Comparison of ENCODE assay signal across 16 cellular contexts in genomic region chr1:34753163-34753562, GRCh38. TPM values are rescaled to one million over a fixed set of nuclear protein-coding genes. Genes with fewer than 3 reads are reported as not detected.
A peak's percentile ranks its signal among the peaks of the same experiment; 100 is the strongest.
DNase-seq lines count a peak whose midpoint lies in the region; ATAC-seq and TF ChIP-seq lines count a peak whose summit lies in the region.
"Had no signal": no experiment of that assay in that cellular context is flagged by ENCODE, and none has a peak within 500 bp of the region (broad histone marks: within the 10 kb centered on the region; RNA-seq: fewer than 3 reads in every experiment).

No MANE protein-coding gene starts in this region.

- H2AFZ ChIP-seq in GM23338, result no peak overlapping the region

- H3K27ac Mint-ChIP-seq in GM23338, result no peak overlapping the region
- H3K27ac Mint-ChIP-seq in activated T-helper 1 cell treated with anti-CD3 and anti-CD28 coated beads, Interleukin-12 subunit alpha, Interleukin-12 subunit beta, Interleukin-2, Interleukin-4 antibody, amounts not matched to agents 30 ng/mL and 10 ng/mL and 1 ng/mL, durations not matched to agents 14 hours and 24 hours and 36 hours, result no peak overlapping the region

- H3K4me3 ChIP-seq in GM23338 (no peak overlapping the region), HEK293 (ENCODE audit: low read depth, low read length) (no peak overlapping the region), RWPE2 (ENCODE audit: severe bottlenecking) (no peak overlapping the region), BE2C (ENCODE audit: low read depth, low read length) (no peak overlapping the region)
- H3K4me3 ChIP-seq: BLaER1 treated with 17β-estradiol and CSF1 and Interleukin-3, amounts not matched to agents 10 nM and 100 nM; Peyer's patch had no signal

- H3K27me3 Mint-ChIP-seq in GM23338 (ENCODE audit: insufficient read depth, low read depth, poor library complexity), result peaks cover 7% of the 10 kb centered on the region
- H3K27me3 Mint-ChIP-seq in activated T-helper 1 cell treated with anti-CD3 and anti-CD28 coated beads, Interleukin-12 subunit alpha, Interleukin-12 subunit beta, Interleukin-2, Interleukin-4 antibody, amounts not matched to agents 30 ng/mL and 10 ng/mL and 1 ng/mL, durations not matched to agents 14 hours and 24 hours and 36 hours (ENCODE audit: insufficient read depth), result peaks cover 6% of the 10 kb centered on the region

- H3K27ac ChIP-seq in GM23338 (ENCODE audit: low read depth) (no peak overlapping the region), HEK293 (ENCODE audit: extremely low read depth, low read depth, low read length) (no peak overlapping the region), RWPE2 (ENCODE audit: poor library complexity, severe bottlenecking) (peak overlapping the region; percentile 98), foreskin keratinocyte (no peak overlapping the region)
- H3K27ac ChIP-seq: BLaER1 treated with 17β-estradiol and CSF1 and Interleukin-3, amounts not matched to agents 10 nM and 100 nM; Peyer's patch had no signal

- H3K36me3 ChIP-seq in GM23338 (ENCODE audit: insufficient read depth) (no peaks in the 10 kb centered on the region), HEK293 (ENCODE audit: control insufficient read depth in 2 of 2, insufficient read depth in 1 of 2, low read length in 2 of 2) (no peaks in the 10 kb centered on the region), RWPE2 (ENCODE audit: low read depth) (peaks cover 15% of the 10 kb centered on the region), BE2C (no peaks in the 10 kb centered on the region)
- H3K36me3 ChIP-seq: BLaER1 treated with 17β-estradiol and CSF1 and Interleukin-3, amounts not matched to agents 10 nM and 100 nM; Peyer's patch had no signal

- H3K4me1 Mint-ChIP-seq in GM23338, result peaks cover 11% of the 10 kb centered on the region; the same call in 2 of the 3 replicates
- H3K4me1 Mint-ChIP-seq in activated T-helper 1 cell treated with anti-CD3 and anti-CD28 coated beads, Interleukin-12 subunit alpha, Interleukin-12 subunit beta, Interleukin-2, Interleukin-4 antibody, amounts not matched to agents 30 ng/mL and 10 ng/mL and 1 ng/mL, durations not matched to agents 14 hours and 24 hours and 36 hours (ENCODE audit: low read depth), result no peaks in the 10 kb centered on the region

- ATAC-seq in GM23338 (no peak), RWPE2 (ENCODE audit: low read depth) (no peak), foreskin keratinocyte (peak; percentile 2)

- no peaks in the 10 kb centered on the region for H3F3A ChIP-seq in GM23338 (replicated peaks; ENCODE audit: low read depth)

- no peaks in the 10 kb centered on the region for H3K36me3 Mint-ChIP-seq in GM23338 (ENCODE audit: low read depth)
- no peaks in the 10 kb centered on the region for H3K36me3 Mint-ChIP-seq in activated T-helper 1 cell treated with anti-CD3 and anti-CD28 coated beads, Interleukin-12 subunit alpha, Interleukin-12 subunit beta, Interleukin-2, Interleukin-4 antibody, amounts not matched to agents 30 ng/mL and 10 ng/mL and 1 ng/mL, durations not matched to agents 14 hours and 24 hours and 36 hours (ENCODE audit: low read depth)

- intact Hi-C loops in activated T-helper 1 cell treated with anti-CD3 and anti-CD28 coated beads, Interleukin-12 subunit alpha, Interleukin-12 subunit beta, Interleukin-2, Interleukin-4 antibody, amounts not matched to agents 30 ng/mL and 10 ng/mL and 1 ng/mL, durations not matched to agents 14 hours and 24 hours and 36 hours (cut with micrococcal nuclease), result no loop called here

- H3K4me1 ChIP-seq in GM23338 (ENCODE audit: insufficient read depth), result 0 out of 2 replicates have a peak, but pooled peaks cover 3% of the 10 kb centered on the region
- H3K4me1 ChIP-seq in HEK293 (ENCODE audit: control insufficient read depth, insufficient read depth, low read length), result no peaks in the 10 kb centered on the region
- H3K4me1 ChIP-seq in RWPE2 (ENCODE audit: insufficient read depth, poor library complexity, severe bottlenecking), result peaks cover 24% of the 10 kb centered on the region
- peaks cover 15% of the 10 kb centered on the region for H3K4me1 ChIP-seq in foreskin keratinocyte
- no peaks in the 10 kb centered on the region for H3K4me1 ChIP-seq in BE2C
- H3K4me1 ChIP-seq: Peyer's patch had no signal

- 0 out of 2 replicates have a peak, but pooled peaks cover 4% of the 10 kb centered on the region for H3K9me2 ChIP-seq in GM23338 (ENCODE audit: insufficient read depth)

- no peaks in the 10 kb centered on the region for H3K9me3 ChIP-seq in HEK293 (ENCODE audit: control insufficient read depth, insufficient read depth, low read depth, low read length)
- H3K9me3 ChIP-seq in RWPE2 (ENCODE audit: severe bottlenecking), result peaks cover 9% of the 10 kb centered on the region
- no peaks in the 10 kb centered on the region for H3K9me3 ChIP-seq in BE2C
- H3K9me3 ChIP-seq: BLaER1 treated with 17β-estradiol and CSF1 and Interleukin-3, amounts not matched to agents 10 nM and 100 nM; Peyer's patch had no signal

- H4K20me1 ChIP-seq in GM23338 (replicated peaks; ENCODE audit: insufficient read depth), result no peaks in the 10 kb centered on the region
- H4K20me1 ChIP-seq: BLaER1 treated with 17β-estradiol and CSF1 and Interleukin-3, amounts not matched to agents 10 nM and 100 nM had no signal

- no peaks in the 10 kb centered on the region for H3K27me3 ChIP-seq in GM23338 (ENCODE audit: insufficient read depth)
- no peaks in the 10 kb centered on the region for H3K27me3 ChIP-seq in RWPE2 (ENCODE audit: insufficient read depth, poor library complexity, severe bottlenecking)
- no peaks in the 10 kb centered on the region for H3K27me3 ChIP-seq in foreskin keratinocyte
- H3K27me3 ChIP-seq in BE2C, result no peaks in the 10 kb centered on the region
- H3K27me3 ChIP-seq: BLaER1 treated with 17β-estradiol and CSF1 and Interleukin-3, amounts not matched to agents 10 nM and 100 nM; Peyer's patch had no signal

- no peak overlapping the region for H3K4me2 ChIP-seq in GM23338
- H3K4me2 ChIP-seq: BLaER1 treated with 17β-estradiol and CSF1 and Interleukin-3, amounts not matched to agents 10 nM and 100 nM had no signal

- no peak overlapping the region for H3K4me3 Mint-ChIP-seq in GM23338
- no peak overlapping the region for H3K4me3 Mint-ChIP-seq in activated T-helper 1 cell treated with anti-CD3 and anti-CD28 coated beads, Interleukin-12 subunit alpha, Interleukin-12 subunit beta, Interleukin-2, Interleukin-4 antibody, amounts not matched to agents 30 ng/mL and 10 ng/mL and 1 ng/mL, durations not matched to agents 14 hours and 24 hours and 36 hours

- no peak for DNase-seq in GM23338 (ENCODE audit: low spot score)
- no peak for DNase-seq in RWPE2 (ENCODE audit: low spot score)
- peak; percentile 58 to 73 for DNase-seq in foreskin keratinocyte
- no peak for DNase-seq in GM19240 (ENCODE audit: insufficient read length, low spot score)
- DNase-seq in activated T-helper 1 cell treated with anti-CD3 and anti-CD28 coated beads, Interleukin-12 subunit alpha, Interleukin-12 subunit beta, Interleukin-2, Interleukin-4 antibody, amounts not matched to agents 30 ng/mL and 10 ng/mL and 1 ng/mL, durations not matched to agents 14 hours and 24 hours and 36 hours (ENCODE audit: low spot score), result no peak
- DNase-seq in BE2C, result no peak
- DNase-seq: HCEC 1CT, MM.1S, NCI-H1105, NCI-H187 treated with DMSO at 0.1 percent for 48 hours, NCI-H526 treated with DMSO at 0.1 percent for 48 hours, Peyer's patch, SHP77 treated with DMSO at 0.1 percent for 48 hours, T-helper 2 cell had no signal

- CTCF ChIA-PET in HEK293 (lab: Yijun Ruan, JAX), result interaction anchor here (0.6 to 3.9 kb wide), 2 partner anchors 10 to 771 kb away, joined by 4 to 33 read pairs; no protein-coding TSS in a partner anchor

- no peaks in the 10 kb centered on the region for H3K9me3 Mint-ChIP-seq in GM23338
- no peaks in the 10 kb centered on the region for H3K9me3 Mint-ChIP-seq in activated T-helper 1 cell treated with anti-CD3 and anti-CD28 coated beads, Interleukin-12 subunit alpha, Interleukin-12 subunit beta, Interleukin-2, Interleukin-4 antibody, amounts not matched to agents 30 ng/mL and 10 ng/mL and 1 ng/mL, durations not matched to agents 14 hours and 24 hours and 36 hours

- TF ChIP-seq CTCF in GM23338 (conservative IDR thresholded peaks at IDR 0.05; ENCODE audit: low read depth in 2 of 2) (peak; percentile 32 to 49), HEK293 (tag by site-specific recombination; IDR thresholded peaks at IDR 0.05) (no peak), RWPE2 (IDR thresholded peaks at IDR 0.05; ENCODE audit: poor library complexity, severe bottlenecking) (no peak), foreskin keratinocyte (conservative IDR thresholded peaks at IDR 0.05) (peak; percentile 54), BE2C (IDR thresholded peaks at IDR 0.05; ENCODE audit: low read depth, low read length) (no peak)

- no peaks in the 10 kb centered on the region for H3K79me2 ChIP-seq in GM23338 (replicated peaks; ENCODE audit: insufficient read depth)

- POLR2A ChIA-PET in HEK293 (lab: Yijun Ruan, JAX), result no interaction called here

RNA-seq across cellular contexts. Expression of gene GJB5, which starts 1.7 kb away (rescaled TPM):
- total RNA-seq in GM23338 (2014; rRNA removed; shearing (Covaris generic)), result 0.50 and 1.4 TPM in 2 replicates
- polyA plus RNA-seq in GM23338 (2016; fragmentation: Nextera tagmentation; extraction: Ambion mirVana) (0.64 TPM in 1 of 2 replicates, not detected in the other), foreskin keratinocyte (141 and 181 TPM in 2 replicates)
- total RNA-seq in foreskin keratinocyte, result 119 and 146 TPM in 2 replicates
- not detected in 2 replicates for total RNA-seq in activated T-helper 1 cell treated with anti-CD3 and anti-CD28 coated beads, Interleukin-12 subunit alpha, Interleukin-12 subunit beta, Interleukin-2, Interleukin-4 antibody, amounts not matched to agents 30 ng/mL and 10 ng/mL and 1 ng/mL, durations not matched to agents 14 hours and 24 hours and 36 hours
- 0.43 TPM for polyA plus RNA-seq in BE2C (2012; ENCODE audit: insufficient read depth, insufficient read length, low read depth)
- total RNA-seq: Peyer's patch had no signal

RNA-seq across cellular contexts. Expression of gene GJB4, which starts 6.4 kb away (rescaled TPM):
- 0.07 TPM in 1 of 2 replicates, not detected in the other for total RNA-seq in GM23338 (2014; rRNA removed; shearing (Covaris generic))
- not detected in 2 replicates for polyA plus RNA-seq in GM23338 (2016; fragmentation: Nextera tagmentation; extraction: Ambion mirVana)
- 9.9 and 18.2 TPM in 2 replicates for total RNA-seq in foreskin keratinocyte
- 10.4 and 19.8 TPM in 2 replicates for polyA plus RNA-seq in foreskin keratinocyte
- not detected in 2 replicates for total RNA-seq in activated T-helper 1 cell treated with anti-CD3 and anti-CD28 coated beads, Interleukin-12 subunit alpha, Interleukin-12 subunit beta, Interleukin-2, Interleukin-4 antibody, amounts not matched to agents 30 ng/mL and 10 ng/mL and 1 ng/mL, durations not matched to agents 14 hours and 24 hours and 36 hours
- 0.15 TPM for polyA plus RNA-seq in BE2C (2012; ENCODE audit: insufficient read depth, insufficient read length, low read depth)
- total RNA-seq: Peyer's patch had no signal

RNA-seq across cellular contexts. Expression of gene GJB3, which starts 27.9 kb away (rescaled TPM):
- total RNA-seq in GM23338 (2014; rRNA removed; shearing (Covaris generic)), result 0.31 and 0.50 TPM in 2 replicates
- polyA plus RNA-seq in GM23338 (2016; fragmentation: Nextera tagmentation; extraction: Ambion mirVana) (0.26 and 0.47 TPM in 2 replicates), foreskin keratinocyte (195 and 203 TPM in 2 replicates)
- 180 and 195 TPM in 2 replicates for total RNA-seq in foreskin keratinocyte
- not detected in 2 replicates for total RNA-seq in activated T-helper 1 cell treated with anti-CD3 and anti-CD28 coated beads, Interleukin-12 subunit alpha, Interleukin-12 subunit beta, Interleukin-2, Interleukin-4 antibody, amounts not matched to agents 30 ng/mL and 10 ng/mL and 1 ng/mL, durations not matched to agents 14 hours and 24 hours and 36 hours
- not detected for polyA plus RNA-seq in BE2C (2012; ENCODE audit: insufficient read depth, insufficient read length, low read depth)

RNA-seq across cellular contexts. Expression of gene GJA4, which starts 39.6 kb away (rescaled TPM):
- total RNA-seq in GM23338 (2014; rRNA removed; shearing (Covaris generic)), result 1.7 and 2.2 TPM in 2 replicates
- polyA plus RNA-seq in GM23338 (2016; fragmentation: Nextera tagmentation; extraction: Ambion mirVana), result 0.82 and 0.95 TPM in 2 replicates
- 0.07 and 0.17 TPM in 2 replicates for total RNA-seq in foreskin keratinocyte
- polyA plus RNA-seq in foreskin keratinocyte, result 0.10 and 0.18 TPM in 2 replicates
- not detected in 2 replicates for total RNA-seq in activated T-helper 1 cell treated with anti-CD3 and anti-CD28 coated beads, Interleukin-12 subunit alpha, Interleukin-12 subunit beta, Interleukin-2, Interleukin-4 antibody, amounts not matched to agents 30 ng/mL and 10 ng/mL and 1 ng/mL, durations not matched to agents 14 hours and 24 hours and 36 hours
- polyA plus RNA-seq in BE2C (2012; ENCODE audit: insufficient read depth, insufficient read length, low read depth), result 0.56 TPM

Comparison
In these comparisons a context has a peak if more than half of its experiments do, and no peak if none do; other contexts are left out.
1. DNase-seq: peak in foreskin keratinocyte (2 of 2); none in GM23338 (single experiment), RWPE2 (single experiment), GM19240 (single experiment), activated T-helper 1 cell treated with anti-CD3 and anti-CD28 coated beads, Interleukin-12 subunit alpha, Interleukin-12 subunit beta, Interleukin-2, Interleukin-4 antibody, amounts not matched to agents 30 ng/mL and 10 ng/mL and 1 ng/mL, durations not matched to agents 14 hours and 24 hours and 36 hours (single experiment) and BE2C (single experiment).
2. CTCF ChIP-seq: peak in GM23338 (2 of 2) and foreskin keratinocyte (single experiment); none in HEK293 (single experiment), RWPE2 (single experiment) and BE2C (single experiment).
3. RNA of gene GJB5, which starts 1.7 kb away (total RNA-seq): 119 to 146 TPM in foreskin keratinocyte; 0.50 to 1.4 TPM in GM23338 and not detected in activated T-helper 1 cell treated with anti-CD3 and anti-CD28 coated beads, Interleukin-12 subunit alpha, Interleukin-12 subunit beta, Interleukin-2, Interleukin-4 antibody, amounts not matched to agents 30 ng/mL and 10 ng/mL and 1 ng/mL, durations not matched to agents 14 hours and 24 hours and 36 hours; every median in the first group is over 10 times any median in the second.
4. RNA of gene GJB4, which starts 6.4 kb away (total RNA-seq): 9.9 to 18.2 TPM in foreskin keratinocyte; 0.07 TPM in GM23338 and not detected in activated T-helper 1 cell treated with anti-CD3 and anti-CD28 coated beads, Interleukin-12 subunit alpha, Interleukin-12 subunit beta, Interleukin-2, Interleukin-4 antibody, amounts not matched to agents 30 ng/mL and 10 ng/mL and 1 ng/mL, durations not matched to agents 14 hours and 24 hours and 36 hours; every median in the first group is over 10 times any median in the second.
5. RNA of gene GJB3, which starts 27.9 kb away (total RNA-seq): 180 to 195 TPM in foreskin keratinocyte; 0.31 to 0.50 TPM in GM23338 and not detected in activated T-helper 1 cell treated with anti-CD3 and anti-CD28 coated beads, Interleukin-12 subunit alpha, Interleukin-12 subunit beta, Interleukin-2, Interleukin-4 antibody, amounts not matched to agents 30 ng/mL and 10 ng/mL and 1 ng/mL, durations not matched to agents 14 hours and 24 hours and 36 hours; every median in the first group is over 100 times any median in the second.